8 cellular contexts compared by ENCODE assay signal in the genomic region with DNA sequence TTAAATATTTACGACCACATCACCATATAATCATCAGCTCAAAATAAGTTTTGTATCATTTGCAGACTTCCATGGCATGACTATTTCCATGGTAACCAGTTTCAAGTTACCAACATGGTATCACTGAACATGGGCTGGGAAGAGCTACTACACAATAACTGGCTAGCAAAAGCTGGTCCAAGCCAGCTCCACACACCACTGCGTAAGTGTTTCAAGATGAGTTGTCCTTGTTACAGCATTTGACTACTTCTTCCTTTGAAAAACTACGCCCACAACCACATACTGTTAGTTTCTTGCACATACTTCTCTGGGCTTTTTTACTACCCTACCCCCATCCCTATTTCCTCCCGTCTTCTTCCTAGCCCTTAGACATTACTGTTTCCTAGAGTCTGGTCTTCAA. TPM values are rescaled to one million over a fixed set of nuclear protein-coding genes. Genes with fewer than 3 reads are reported as not detected.
DNase-seq lines count a peak whose midpoint lies in the region; ATAC-seq and TF ChIP-seq lines count a peak whose summit lies in the region.

No MANE protein-coding gene starts in this region.

- no peaks in the 10 kb centered on the region for H3K27me3 ChIP-seq in CD4-positive, alpha-beta T cell (ENCODE audit: control insufficient read depth, insufficient read depth, low read length)

- no peak overlapping the region for H3K27ac Mint-ChIP-seq in CD4-positive, alpha-beta T cell
- peak overlapping the region; percentile 80 for H3K27ac Mint-ChIP-seq in dendritic cell treated with granulocyte-macrophage colony-stimulating factor and Interleukin-4, amounts not matched to agents 40 ng/mL and 50 ng/mL, for 4 days

- intact Hi-C loops in CD4-positive, alpha-beta T cell (cut with DNase I, micrococcal nuclease) = loop anchor here (1.0 to 10.0 kb wide), 3 partner anchors 8 to 801 kb away; partner anchors contain the start of gene WASF1 (in 1 of the 2)
- intact Hi-C loops in dendritic cell treated with granulocyte-macrophage colony-stimulating factor and Interleukin-4, amounts not matched to agents 40 ng/mL and 50 ng/mL, for 4 days (cut with micrococcal nuclease) = no loop called here

- no peak for DNase-seq in CD4-positive, alpha-beta T cell
- DNase-seq in SHP77 (lab: John Stamatoyannopoulos, UW) (no peak), AG08396 (ENCODE audit: low spot score) (no peak), DMS153 (lab: John Stamatoyannopoulos, UW) (no peak)
- no peak for DNase-seq in central memory CD4-positive, alpha-beta T cell

- ATAC-seq in CD4-positive, alpha-beta T cell (ENCODE audit: poor library complexity) = peak; percentile 51
- ATAC-seq in GM19397 (IDR thresholded peaks at IDR 0.05; ENCODE audit: unreplicated experiment) (peak; percentile 93), HG03378 (IDR thresholded peaks at IDR 0.05; ENCODE audit: unreplicated experiment) (peak; percentile 90)

- no peak overlapping the region for H3K4me3 Mint-ChIP-seq in CD4-positive, alpha-beta T cell
- H3K4me3 Mint-ChIP-seq in dendritic cell treated with granulocyte-macrophage colony-stimulating factor and Interleukin-4, amounts not matched to agents 40 ng/mL and 50 ng/mL, for 4 days = peak overlapping the region; percentile 45

- peaks cover 81% of the 10 kb centered on the region for H3K4me1 Mint-ChIP-seq in CD4-positive, alpha-beta T cell (ENCODE audit: low read depth)
- H3K4me1 Mint-ChIP-seq in dendritic cell treated with granulocyte-macrophage colony-stimulating factor and Interleukin-4, amounts not matched to agents 40 ng/mL and 50 ng/mL, for 4 days (ENCODE audit: low read depth) = peaks cover 58% of the 10 kb centered on the region

- no peaks in the 10 kb centered on the region for H3K9me3 ChIP-seq in CD4-positive, alpha-beta T cell (ENCODE audit: control insufficient read depth, low read length)

- H3K27me3 Mint-ChIP-seq in CD4-positive, alpha-beta T cell = no peaks in the 10 kb centered on the region
- no peaks in the 10 kb centered on the region for H3K27me3 Mint-ChIP-seq in dendritic cell treated with granulocyte-macrophage colony-stimulating factor and Interleukin-4, amounts not matched to agents 40 ng/mL and 50 ng/mL, for 4 days

- H3K9me3 Mint-ChIP-seq in CD4-positive, alpha-beta T cell = no peaks in the 10 kb centered on the region
- H3K9me3 Mint-ChIP-seq in dendritic cell treated with granulocyte-macrophage colony-stimulating factor and Interleukin-4, amounts not matched to agents 40 ng/mL and 50 ng/mL, for 4 days = no peaks in the 10 kb centered on the region

- H3K27ac ChIP-seq in CD4-positive, alpha-beta T cell (ENCODE audit: low read depth, low read length) = no peak overlapping the region

- POLR2A ChIA-PET in CD4-positive, alpha-beta T cell (lab: Charles Lee) = interaction anchor here (2.8 kb wide), 1 partner anchor 9 kb away, joined by 22 read pairs; the partner anchor contains the start of gene CD164

- H3K36me3 Mint-ChIP-seq in CD4-positive, alpha-beta T cell (ENCODE audit: low read depth) = peaks cover 94% of the 10 kb centered on the region
- H3K36me3 Mint-ChIP-seq in dendritic cell treated with granulocyte-macrophage colony-stimulating factor and Interleukin-4, amounts not matched to agents 40 ng/mL and 50 ng/mL, for 4 days (ENCODE audit: low read depth) = peaks cover 87% of the 10 kb centered on the region

- no peak for TF ChIP-seq CTCF in CD4-positive, alpha-beta T cell (IDR thresholded peaks at IDR 0.05)

- CTCF ChIA-PET in CD4-positive, alpha-beta T cell (lab: Charles Lee) = no interaction called here

RNA-seq across cellular contexts. Expression of gene CD164, which starts 8.5 kb away (rescaled TPM):
- total RNA-seq in CD4-positive, alpha-beta T cell = 100 to 1,000 TPM; 179 to 183 TPM
